In genomic region chr9:132670359-132670815, GRCh38 we compare ENCODE assay signal across 1 cellular context.
TF ChIP-seq lines count a peak whose summit lies in the region.

Gene GTF3C4, plus strand, starts transcription at chr9:132670464. Its CDS starts 135 bp downstream, at chr9:132670599.

TF ChIP-seq in HepG2, 621 proteins besides CTCF, POLR2A, EP300 and RAD21 (continued from another document and continues in another):
- no peak for TF ChIP-seq ZBTB1 (CRISPR knock-in tag; IDR thresholded peaks at IDR 0.05; ENCODE audit: borderline replicate concordance)
- TF ChIP-seq GTF3A (CRISPR knock-in tag; conservative IDR thresholded peaks at IDR 0.05): no peak
- TF ChIP-seq ZBTB40 (IDR thresholded peaks at IDR 0.05): no peak
- TF ChIP-seq ZBTB40 (CRISPR knock-in tag; IDR thresholded peaks at IDR 0.05): no peak
- TF ChIP-seq ZFX (CRISPR knock-in tag; IDR thresholded peaks at IDR 0.05; ENCODE audit: low read depth): peak; percentile 76
- TF ChIP-seq GATAD1 (CRISPR knock-in tag; IDR thresholded peaks at IDR 0.05): peak; percentile 93
- TF ChIP-seq HIVEP1 (CRISPR knock-in tag; IDR thresholded peaks at IDR 0.05): no peak
- 0 out of 2 replicates have a peak, but pooled peaks have one; percentile 25 for TF ChIP-seq ZNF441 (CRISPR knock-in tag; IDR thresholded peaks at IDR 0.05; ENCODE audit: borderline replicate concordance)
- TF ChIP-seq ZNF276 (CRISPR knock-in tag; IDR thresholded peaks at IDR 0.05; ENCODE audit: low read depth): no peak
- no peak for TF ChIP-seq ZNF761 (CRISPR knock-in tag; conservative IDR thresholded peaks at IDR 0.05)
- TF ChIP-seq ZNF704 (CRISPR knock-in tag; IDR thresholded peaks at IDR 0.05; ENCODE audit: borderline replicate concordance): no peak
- no peak for TF ChIP-seq ZNF12 (CRISPR knock-in tag; IDR thresholded peaks at IDR 0.05)
- TF ChIP-seq MAF1 (CRISPR knock-in tag; IDR thresholded peaks at IDR 0.05; ENCODE audit: borderline replicate concordance): no peak
- TF ChIP-seq SOX6 (IDR thresholded peaks at IDR 0.05): no peak
- no peak for TF ChIP-seq SOX6 (CRISPR knock-in tag; IDR thresholded peaks at IDR 0.05)
- TF ChIP-seq ATAD3A (CRISPR knock-in tag; IDR thresholded peaks at IDR 0.05): no peak
- TF ChIP-seq ZNF687 (CRISPR knock-in tag; IDR thresholded peaks at IDR 0.05): no peak
- TF ChIP-seq HNF1B (CRISPR knock-in tag; IDR thresholded peaks at IDR 0.05): no peak
- TF ChIP-seq ZMYM3 (CRISPR knock-in tag; IDR thresholded peaks at IDR 0.05): no peak
- TF ChIP-seq SALL1 (CRISPR knock-in tag; IDR thresholded peaks at IDR 0.05): no peak
- TF ChIP-seq AHDC1 (CRISPR knock-in tag; IDR thresholded peaks at IDR 0.05; ENCODE audit: borderline replicate concordance): no peak
- TF ChIP-seq PTBP1 (IDR thresholded peaks at IDR 0.05; ENCODE audit: low read depth, low read length, poor library complexity, severe bottlenecking): no peak
- TF ChIP-seq MEIS2 (CRISPR knock-in tag; IDR thresholded peaks at IDR 0.05): 0 out of 2 replicates have a peak, but pooled peaks have one; percentile 37
- no peak for TF ChIP-seq NR1H2 (CRISPR knock-in tag; IDR thresholded peaks at IDR 0.05; ENCODE audit: borderline replicate concordance, low read depth)
- no peak for TF ChIP-seq ZFAT (CRISPR knock-in tag; conservative IDR thresholded peaks at IDR 0.05)
- TF ChIP-seq NKX3-1 (CRISPR knock-in tag; IDR thresholded peaks at IDR 0.05): no peak
- no peak for TF ChIP-seq MLXIP (CRISPR knock-in tag; IDR thresholded peaks at IDR 0.05; ENCODE audit: borderline replicate concordance)
